ENCODE assay signal across 9 cellular contexts in the genomic region with DNA sequence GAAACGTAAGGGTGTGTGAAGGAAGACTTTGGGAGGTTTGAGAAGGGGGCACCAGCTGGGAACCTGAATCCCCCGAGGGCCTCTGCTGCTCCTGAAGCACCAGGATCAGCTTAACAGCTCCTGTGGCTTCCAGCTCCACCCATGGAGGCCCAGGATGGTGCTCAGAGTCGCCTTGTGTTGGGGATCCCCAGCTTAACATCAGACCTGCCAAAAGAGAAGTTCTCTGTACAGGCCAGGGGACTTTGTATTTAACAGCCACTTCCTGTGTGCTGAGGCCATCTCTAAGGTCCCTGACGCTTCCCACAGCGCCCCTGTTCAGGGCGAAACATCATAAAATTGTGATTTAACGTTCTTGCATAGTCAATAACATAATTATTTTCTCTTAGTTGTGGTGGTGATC.
A peak's percentile ranks its signal among the peaks of the same experiment; 100 is the strongest.
DNase-seq lines count a peak whose midpoint lies in the region; ATAC-seq and TF ChIP-seq lines count a peak whose summit lies in the region.
"Had no signal": no experiment of that assay in that cellular context is flagged by ENCODE, and none has a peak within 500 bp of the region (broad histone marks: within the 10 kb centered on the region; RNA-seq: fewer than 3 reads in every experiment).

No MANE protein-coding gene starts in this region.

- no peaks in the 10 kb centered on the region for H3K9me3 Mint-ChIP-seq in endothelial cell (ENCODE audit: unreplicated experiment)

- WGBS in smooth muscle cell (ENCODE audit: low lambda C conversion rate) = 84% methylated on average over 7 of the region's 7 CpGs

- TF ChIP-seq CTCF in endothelial cell (IDR thresholded peaks at IDR 0.05; ENCODE audit: unreplicated experiment) = no peak
- no peak for TF ChIP-seq CTCF in BE2C (IDR thresholded peaks at IDR 0.05; ENCODE audit: low read depth, low read length)
- TF ChIP-seq CTCF in smooth muscle cell (IDR thresholded peaks at IDR 0.05; ENCODE audit: borderline replicate concordance, insufficient read depth, poor library complexity, severe bottlenecking) = no peak

- H4K20me1 ChIP-seq in smooth muscle cell (ENCODE audit: low read depth) = peaks cover 81% of the 10 kb centered on the region

- H3K4me1 Mint-ChIP-seq in endothelial cell (ENCODE audit: unreplicated experiment) = no peaks in the 10 kb centered on the region

- H3K36me3 Mint-ChIP-seq in endothelial cell (ENCODE audit: low read depth, unreplicated experiment) = peaks cover 15% of the 10 kb centered on the region

- DNase-seq in ELF-1 (ENCODE audit: low read depth, low spot score) (peak; percentile 24), endothelial cell (ENCODE audit: low spot score) (no peak), BE2C (no peak), GDM1 (lab: John Stamatoyannopoulos, UW) (no peak), smooth muscle cell (lab: John Stamatoyannopoulos, UW; ENCODE audit: unreplicated experiment) (no peak), inferior parietal cortex (ENCODE audit: extremely low spot score) (no peak)

- H3K27me3 ChIP-seq in BE2C (no peaks in the 10 kb centered on the region), smooth muscle cell (ENCODE audit: low read depth) (no peaks in the 10 kb centered on the region)

- H3K4me1 ChIP-seq in BE2C (no peaks in the 10 kb centered on the region), smooth muscle cell (ENCODE audit: low read depth) (peaks cover 8% of the 10 kb centered on the region)

- H3K4me3 ChIP-seq in BE2C (ENCODE audit: low read depth, low read length) = no peak overlapping the region
- H3K4me3 ChIP-seq in smooth muscle cell = no peak overlapping the region
- H3K4me3 ChIP-seq: K562 had no signal

- no peak overlapping the region for H3K4me2 ChIP-seq in smooth muscle cell

- H3K27ac ChIP-seq in smooth muscle cell (ENCODE audit: low read depth) = no peak overlapping the region

- H3K9me3 ChIP-seq in BE2C (no peaks in the 10 kb centered on the region), smooth muscle cell (replicated peaks; ENCODE audit: low read depth) (no peaks in the 10 kb centered on the region)

- no peaks in the 10 kb centered on the region for H3F3A ChIP-seq in smooth muscle cell (ENCODE audit: low read depth)

- H3K79me2 ChIP-seq in smooth muscle cell (ENCODE audit: low read depth) = peaks cover 65% of the 10 kb centered on the region

- H3K27ac Mint-ChIP-seq in endothelial cell (ENCODE audit: unreplicated experiment) = peak overlapping the region; percentile 18

- H3K27me3 Mint-ChIP-seq in endothelial cell (ENCODE audit: unreplicated experiment) = peaks cover 1% of the 10 kb centered on the region

- no peak overlapping the region for H2AFZ ChIP-seq in smooth muscle cell (ENCODE audit: low read depth)

- ATAC-seq in GM19463 (IDR thresholded peaks at IDR 0.05; ENCODE audit: unreplicated experiment) (peak; percentile 97), HG03280 (IDR thresholded peaks at IDR 0.05; ENCODE audit: unreplicated experiment) (peak; percentile 75)
- ATAC-seq: K562 had no signal

- H3K9ac ChIP-seq in smooth muscle cell (ENCODE audit: low read depth) = no peak overlapping the region

- no peak overlapping the region for H3K4me3 Mint-ChIP-seq in endothelial cell (ENCODE audit: unreplicated experiment)

- H3K36me3 ChIP-seq in BE2C = no peaks in the 10 kb centered on the region
- no peaks in the 10 kb centered on the region for H3K36me3 ChIP-seq in smooth muscle cell (ENCODE audit: low read depth)
